Comparison of ENCODE assay signal across 26 cellular contexts in the genomic region with DNA sequence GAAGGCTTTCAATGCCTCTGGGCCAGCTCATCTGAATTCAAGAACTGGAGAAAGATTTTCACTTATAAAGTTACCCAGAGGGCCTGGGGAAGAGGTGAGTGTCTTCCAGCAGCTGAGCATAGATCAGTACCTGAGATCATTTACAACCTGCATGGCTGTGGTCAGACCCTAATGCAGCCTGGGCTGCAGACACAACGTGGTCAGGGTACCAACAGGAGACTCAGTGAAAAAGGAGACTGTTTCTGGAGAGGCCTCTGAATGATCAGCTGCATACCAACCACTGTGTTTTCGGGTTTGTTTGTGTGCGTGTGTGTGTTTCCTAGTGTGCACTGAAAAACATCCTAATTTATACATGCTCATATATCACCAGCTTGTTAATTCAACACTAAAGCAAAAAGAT.
DNase-seq lines count a peak whose midpoint lies in the region; ATAC-seq and TF ChIP-seq lines count a peak whose summit lies in the region.
"Had no signal": no experiment of that assay in that cellular context is flagged by ENCODE, and none has a peak within 500 bp of the region (broad histone marks: within the 10 kb centered on the region; RNA-seq: fewer than 3 reads in every experiment).

No MANE protein-coding gene starts in this region.

- no peak overlapping the region for H3K27ac ChIP-seq in brain microvascular endothelial cell
- H3K27ac ChIP-seq: C4-2B, GM23248, PC-9, SK-N-MC had no signal

- TF ChIP-seq CTCF in brain microvascular endothelial cell (IDR thresholded peaks at IDR 0.05; ENCODE audit: low read depth, low read length, missing control alignments), result no peak

- H3K4me3 Mint-ChIP-seq in activated T-helper 1 cell treated with anti-CD3 and anti-CD28 coated beads, Interleukin-12 subunit alpha, Interleukin-12 subunit beta, Interleukin-2, Interleukin-4 antibody, amounts not matched to agents 30 ng/mL and 10 ng/mL and 1 ng/mL, durations not matched to agents 14 hours and 24 hours and 36 hours, result no peak overlapping the region
- no peak overlapping the region for H3K4me3 Mint-ChIP-seq in activated CD4-positive, alpha-beta T cell treated with anti-CD3 and anti-CD28 coated beads, Interleukin-2, amount 10 ng/mL, durations not matched to agents 7 days and 5 days
- H3K4me3 Mint-ChIP-seq: CD8-positive, alpha-beta memory T cell had no signal

- no peaks in the 10 kb centered on the region for H3K4me1 Mint-ChIP-seq in activated T-helper 1 cell treated with anti-CD3 and anti-CD28 coated beads, Interleukin-12 subunit alpha, Interleukin-12 subunit beta, Interleukin-2, Interleukin-4 antibody, amounts not matched to agents 30 ng/mL and 10 ng/mL and 1 ng/mL, durations not matched to agents 14 hours and 24 hours and 36 hours (ENCODE audit: low read depth)
- H3K4me1 Mint-ChIP-seq in activated CD4-positive, alpha-beta T cell treated with anti-CD3 and anti-CD28 coated beads, Interleukin-2, amount 10 ng/mL, durations not matched to agents 7 days and 5 days, result no peaks in the 10 kb centered on the region
- H3K4me1 Mint-ChIP-seq: CD8-positive, alpha-beta memory T cell had no signal

- H3K27me3 ChIP-seq in brain microvascular endothelial cell (replicated peaks), result no peaks in the 10 kb centered on the region

- in situ Hi-C loops in brain microvascular endothelial cell (cut with HindIII; ENCODE audit: low pct_ligation_motif_present, low sequenced_read_pairs), result no loop called here

- H3K27me3 Mint-ChIP-seq in activated T-helper 1 cell treated with anti-CD3 and anti-CD28 coated beads, Interleukin-12 subunit alpha, Interleukin-12 subunit beta, Interleukin-2, Interleukin-4 antibody, amounts not matched to agents 30 ng/mL and 10 ng/mL and 1 ng/mL, durations not matched to agents 14 hours and 24 hours and 36 hours (ENCODE audit: insufficient read depth), result no peaks in the 10 kb centered on the region
- H3K27me3 Mint-ChIP-seq in activated CD4-positive, alpha-beta T cell treated with anti-CD3 and anti-CD28 coated beads, Interleukin-2, amount 10 ng/mL, durations not matched to agents 7 days and 5 days, result no peaks in the 10 kb centered on the region
- H3K27me3 Mint-ChIP-seq: CD8-positive, alpha-beta memory T cell had no signal

- H3K27ac Mint-ChIP-seq in activated T-helper 1 cell treated with anti-CD3 and anti-CD28 coated beads, Interleukin-12 subunit alpha, Interleukin-12 subunit beta, Interleukin-2, Interleukin-4 antibody, amounts not matched to agents 30 ng/mL and 10 ng/mL and 1 ng/mL, durations not matched to agents 14 hours and 24 hours and 36 hours, result no peak overlapping the region
- no peak overlapping the region for H3K27ac Mint-ChIP-seq in activated CD4-positive, alpha-beta T cell treated with anti-CD3 and anti-CD28 coated beads, Interleukin-2, amount 10 ng/mL, durations not matched to agents 7 days and 5 days

- CTCF ChIA-PET in activated CD4-positive, alpha-beta T cell treated with anti-CD3 and anti-CD28 coated beads, Interleukin-2, amount 10 ng/mL, durations not matched to agents 7 days and 5 days (lab: Charles Lee), result no interaction called here

- H3K9me3 Mint-ChIP-seq in activated T-helper 1 cell treated with anti-CD3 and anti-CD28 coated beads, Interleukin-12 subunit alpha, Interleukin-12 subunit beta, Interleukin-2, Interleukin-4 antibody, amounts not matched to agents 30 ng/mL and 10 ng/mL and 1 ng/mL, durations not matched to agents 14 hours and 24 hours and 36 hours, result no peaks in the 10 kb centered on the region
- no peaks in the 10 kb centered on the region for H3K9me3 Mint-ChIP-seq in activated CD4-positive, alpha-beta T cell treated with anti-CD3 and anti-CD28 coated beads, Interleukin-2, amount 10 ng/mL, durations not matched to agents 7 days and 5 days

- DNase-seq in NCI-H2107 treated with DMSO at 0.1 percent for 48 hours (lab: John Stamatoyannopoulos, UW; ENCODE audit: unreplicated experiment) (peak; percentile 58), NCI-H2107 (lab: John Stamatoyannopoulos, UW) (no peak), SK-N-DZ (ENCODE audit: low spot score) (peak; percentile 52), islet precursor cell (peak; percentile 75), left cardiac atrium (no peak), brain microvascular endothelial cell (no peak)
- DNase-seq in activated T-helper 1 cell treated with anti-CD3 and anti-CD28 coated beads, Interleukin-12 subunit alpha, Interleukin-12 subunit beta, Interleukin-2, Interleukin-4 antibody, amounts not matched to agents 30 ng/mL and 10 ng/mL and 1 ng/mL, durations not matched to agents 14 hours and 24 hours and 36 hours (ENCODE audit: low spot score), result no peak
- no peak for DNase-seq in activated CD4-positive, alpha-beta T cell treated with anti-CD3 and anti-CD28 coated beads, Interleukin-2, amount 10 ng/mL, durations not matched to agents 7 days and 5 days
- DNase-seq: AML-193; Calu3; CD8-positive, alpha-beta memory T cell; DMS153; GM23248; HCEC 1CT; KBM-7; MM.1S; NCI-H1048; NCI-H1436 treated with DMSO at 0.1 percent for 48 hours; NCI-H2029 treated with DMSO at 0.1 percent for 48 hours; NCI-H510A treated with DMSO at 0.1 percent for 48 hours; NCI-H82; PC-9; RPMI8226; SHP77 had no signal

- no peak for ATAC-seq in left cardiac atrium

- POLR2A ChIA-PET in activated CD4-positive, alpha-beta T cell treated with anti-CD3 and anti-CD28 coated beads, Interleukin-2, amount 10 ng/mL, durations not matched to agents 7 days and 5 days (lab: Charles Lee), result no interaction called here

- H3K36me3 ChIP-seq in brain microvascular endothelial cell (replicated peaks), result no peaks in the 10 kb centered on the region

- no peaks in the 10 kb centered on the region for H3K36me3 Mint-ChIP-seq in activated T-helper 1 cell treated with anti-CD3 and anti-CD28 coated beads, Interleukin-12 subunit alpha, Interleukin-12 subunit beta, Interleukin-2, Interleukin-4 antibody, amounts not matched to agents 30 ng/mL and 10 ng/mL and 1 ng/mL, durations not matched to agents 14 hours and 24 hours and 36 hours (ENCODE audit: low read depth)
- no peaks in the 10 kb centered on the region for H3K36me3 Mint-ChIP-seq in activated CD4-positive, alpha-beta T cell treated with anti-CD3 and anti-CD28 coated beads, Interleukin-2, amount 10 ng/mL, durations not matched to agents 7 days and 5 days (ENCODE audit: low read depth)
- H3K36me3 Mint-ChIP-seq: CD8-positive, alpha-beta memory T cell had no signal

- no peak overlapping the region for H3K4me3 ChIP-seq in brain microvascular endothelial cell (ENCODE audit: low read depth, low read length)
- H3K4me3 ChIP-seq: GM23248, PC-9, SK-N-MC had no signal

- intact Hi-C loops in activated T-helper 1 cell treated with anti-CD3 and anti-CD28 coated beads, Interleukin-12 subunit alpha, Interleukin-12 subunit beta, Interleukin-2, Interleukin-4 antibody, amounts not matched to agents 30 ng/mL and 10 ng/mL and 1 ng/mL, durations not matched to agents 14 hours and 24 hours and 36 hours (cut with micrococcal nuclease), result no loop called here
- intact Hi-C loops in left cardiac atrium (cut with DNase I), result no loop called here

Comparison
In these comparisons a context has a peak if more than half of its experiments do, and no peak if none do; other contexts are left out.
1. DNase-seq: peak in NCI-H2107 treated with DMSO at 0.1 percent for 48 hours (single experiment), SK-N-DZ (single experiment) and islet precursor cell (single experiment); none in NCI-H2107 (single experiment), activated T-helper 1 cell treated with anti-CD3 and anti-CD28 coated beads, Interleukin-12 subunit alpha, Interleukin-12 subunit beta, Interleukin-2, Interleukin-4 antibody, amounts not matched to agents 30 ng/mL and 10 ng/mL and 1 ng/mL, durations not matched to agents 14 hours and 24 hours and 36 hours (single experiment), left cardiac atrium (single experiment), activated CD4-positive, alpha-beta T cell treated with anti-CD3 and anti-CD28 coated beads, Interleukin-2, amount 10 ng/mL, durations not matched to agents 7 days and 5 days (single experiment) and brain microvascular endothelial cell (single experiment).